Comparison of ENCODE assay signal across 10 cellular contexts in the genomic region with DNA sequence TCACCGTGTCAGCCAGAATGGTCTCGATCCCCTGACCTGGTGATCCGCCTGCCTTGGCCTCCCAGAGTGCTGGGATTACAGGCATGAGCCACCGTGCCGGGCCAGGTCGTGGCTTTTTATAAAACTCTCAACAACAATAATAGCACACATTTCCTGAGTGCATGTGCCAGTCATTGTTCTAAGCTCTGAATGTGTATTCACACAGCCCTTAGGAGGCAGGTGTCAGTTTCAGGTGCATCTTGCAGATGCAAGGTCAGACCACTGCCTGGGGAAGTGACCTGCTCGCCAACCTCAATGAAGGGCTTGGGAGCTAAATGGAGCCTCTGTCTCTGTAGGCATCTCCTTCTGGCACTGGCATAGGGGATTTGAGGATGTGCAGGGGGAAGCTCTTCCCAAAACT. TPM values are rescaled to one million over a fixed set of nuclear protein-coding genes. Genes with fewer than 3 reads are reported as not detected.
DNase-seq lines count a peak whose midpoint lies in the region; ATAC-seq and TF ChIP-seq lines count a peak whose summit lies in the region.
"Had no signal": no experiment of that assay in that cellular context is flagged by ENCODE, and none has a peak within 500 bp of the region (broad histone marks: within the 10 kb centered on the region; RNA-seq: fewer than 3 reads in every experiment).

No MANE protein-coding gene starts in this region.

- peaks cover under 1% of the 10 kb centered on the region for H3K27me3 Mint-ChIP-seq in stimulated activated memory B cell treated with anti-CD40 and anti-IgM and Interleukin-4, amounts not matched to agents 10 μg/mL and 1 μg/mL and 100 μg/mL, for 72 hours

- no peak overlapping the region for H3K4me3 Mint-ChIP-seq in stimulated activated memory B cell treated with anti-CD40 and anti-IgM and Interleukin-4, amounts not matched to agents 10 μg/mL and 1 μg/mL and 100 μg/mL, for 72 hours

- ATAC-seq in heart left ventricle (peak in 3 of 4 donors; percentile 6 to 45 (median 25)), Right ventricle myocardium inferior (no peak), GM21786 (IDR thresholded peaks at IDR 0.05; ENCODE audit: unreplicated experiment) (peak; percentile 89), HG03460 (IDR thresholded peaks at IDR 0.05; ENCODE audit: unreplicated experiment) (peak; percentile 67)
- ATAC-seq in stimulated activated memory B cell treated with anti-CD40 and anti-IgM and Interleukin-4, amounts not matched to agents 10 μg/mL and 1 μg/mL and 100 μg/mL, for 72 hours = peak; percentile 24

- H3K4me1 Mint-ChIP-seq in stimulated activated memory B cell treated with anti-CD40 and anti-IgM and Interleukin-4, amounts not matched to agents 10 μg/mL and 1 μg/mL and 100 μg/mL, for 72 hours = peaks cover 8% of the 10 kb centered on the region

- no peaks in the 10 kb centered on the region for H3K36me3 Mint-ChIP-seq in stimulated activated memory B cell treated with anti-CD40 and anti-IgM and Interleukin-4, amounts not matched to agents 10 μg/mL and 1 μg/mL and 100 μg/mL, for 72 hours

- intact Hi-C loops in heart left ventricle (cut with DNase I) = no loop called here
- intact Hi-C loops in Right ventricle myocardium inferior (cut with DNase I) = no loop called here

- no peak overlapping the region for H3K4me3 ChIP-seq in heart left ventricle
- H3K4me3 ChIP-seq: testis had no signal

- 49 to 63% (median 53%) methylated on average over 7 of the region's 7 CpGs for WGBS in heart left ventricle, 4 donors

- H3K27ac Mint-ChIP-seq in stimulated activated memory B cell treated with anti-CD40 and anti-IgM and Interleukin-4, amounts not matched to agents 10 μg/mL and 1 μg/mL and 100 μg/mL, for 72 hours = no peak overlapping the region

- DNase-seq in heart left ventricle = no peak
- no peak for DNase-seq in Right ventricle myocardium inferior (ENCODE audit: missing footprints)
- DNase-seq in stimulated activated naive CD4-positive, alpha-beta T cell (lab: John Stamatoyannopoulos, UW) = no peak
- no peak for DNase-seq in stimulated activated naive CD4-positive, alpha-beta T cell treated with Interleukin-2 at 50 U/mL for 16 hours (lab: John Stamatoyannopoulos, UW)
- DNase-seq in activated CD8-positive, alpha-beta memory T cell treated with anti-CD3 and anti-CD28 coated beads, Interleukin-2, amount 50 U/mL, for 48 hours = no peak
- DNase-seq: testis had no signal

- no peaks in the 10 kb centered on the region for H3K9me3 ChIP-seq in heart left ventricle
- H3K9me3 ChIP-seq: testis had no signal

- peak overlapping the region in 2 of 12 donors; percentile 72 to 75 for H3K27ac ChIP-seq in heart left ventricle
- H3K27ac ChIP-seq: testis had no signal

- H3K9me3 Mint-ChIP-seq in stimulated activated memory B cell treated with anti-CD40 and anti-IgM and Interleukin-4, amounts not matched to agents 10 μg/mL and 1 μg/mL and 100 μg/mL, for 72 hours = no peaks in the 10 kb centered on the region

- H3K27me3 ChIP-seq in heart left ventricle = no peaks in the 10 kb centered on the region
- H3K27me3 ChIP-seq: testis had no signal

- no peak for TF ChIP-seq POLR2A in heart left ventricle (IDR thresholded peaks at IDR 0.05)

- H3K4me1 ChIP-seq in heart left ventricle = peaks cover 14 to 40% (median 27%) of the 10 kb centered on the region in 12 donors

- no peak for TF ChIP-seq CTCF in heart left ventricle (IDR thresholded peaks at IDR 0.05)

- H3K36me3 ChIP-seq in heart left ventricle = no peaks in the 10 kb centered on the region

RNA-seq across cellular contexts. Expression of a gene that starts 1.6 kb away (rescaled TPM):
- total RNA-seq in heart left ventricle (1 to 10 TPM in 1 of 9 donors, under 1 TPM in 7, not detected in 1; 0.14 to 1.8 (median 0.51) TPM), Right ventricle myocardium inferior (0.19 TPM)
- under 1 TPM; 0.11 to 0.22 TPM for polyA plus RNA-seq in heart left ventricle
- total RNA-seq: fibroblast of lung had no signal
- polyA plus RNA-seq: fibroblast of lung had no signal

RNA-seq across cellular contexts. Expression of a gene that starts 18.5 kb away (rescaled TPM):
- total RNA-seq in heart left ventricle (10 to 100 TPM; 53.6 to 82.4 (median 65.1) TPM), Right ventricle myocardium inferior (58.6 TPM)
- polyA plus RNA-seq in heart left ventricle = 10 to 100 TPM; 62.0 to 89.0 TPM

RNA-seq across cellular contexts. Expression of a gene that starts 53.6 kb away (rescaled TPM):
- total RNA-seq in heart left ventricle (under 1 TPM in 4 of 9 donors, not detected in 5; 0.19 to 0.77 (median 0.30) TPM), Right ventricle myocardium inferior (not detected)
- under 1 TPM in 1 of 2 donors, not detected in 1; 0.65 TPM for polyA plus RNA-seq in heart left ventricle
- total RNA-seq: fibroblast of lung had no signal
- polyA plus RNA-seq: fibroblast of lung had no signal

RNA-seq across cellular contexts. Expression of a gene that starts 56.6 kb away (rescaled TPM):
- total RNA-seq in heart left ventricle = 10 to 100 TPM in 8 of 9 donors, 1 to 10 TPM in 1; 9.3 to 16.4 (median 12.6) TPM
- polyA plus RNA-seq in heart left ventricle = 10 to 100 TPM in 1 of 2 donors, 1 to 10 TPM in 1; 3.7 to 12.8 TPM
- total RNA-seq in Right ventricle myocardium inferior = 11.7 TPM
